In the genomic region with DNA sequence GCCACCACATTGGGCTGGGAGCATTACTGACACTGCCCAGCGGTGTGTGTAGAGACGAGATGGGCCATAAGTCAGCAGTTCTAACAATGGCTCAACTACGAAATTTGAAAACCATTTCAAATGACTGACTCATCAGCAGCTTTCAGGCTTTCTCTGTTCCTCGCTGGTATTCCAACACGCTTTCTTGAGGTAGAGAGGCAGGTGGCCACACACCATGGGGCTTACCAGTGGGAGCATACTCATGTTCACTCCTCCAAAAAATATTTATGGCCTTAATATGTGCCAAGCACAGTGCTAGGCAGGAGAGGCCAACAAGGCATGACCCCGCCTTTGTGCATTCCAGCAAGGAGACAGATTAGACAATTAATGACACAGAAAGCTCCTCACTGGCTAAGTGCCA, we compare ENCODE assay signal across 28 cellular contexts. TPM values are rescaled to one million over a fixed set of nuclear protein-coding genes. Genes with fewer than 3 reads are reported as not detected.
A peak's percentile ranks its signal among the peaks of the same experiment; 100 is the strongest.
DNase-seq lines count a peak whose midpoint lies in the region; ATAC-seq and TF ChIP-seq lines count a peak whose summit lies in the region.
"Had no signal": no experiment of that assay in that cellular context is flagged by ENCODE, and none has a peak within 500 bp of the region (broad histone marks: within the 10 kb centered on the region; RNA-seq: fewer than 3 reads in every experiment).

No MANE protein-coding gene starts in this region.

- no TSS peak for BruUV-seq in Caco-2 (replicated peaks; lab: Mats Ljungman, UMichigan)

- H3K23ac ChIP-seq in mesenchymal stem cell (ENCODE audit: low read length in 2 of 2): no peak overlapping the region

- H2BK15ac ChIP-seq in mesenchymal stem cell (ENCODE audit: low read depth, poor library complexity, severe bottlenecking): no peak overlapping the region

- H2BK12ac ChIP-seq in mesenchymal stem cell (ENCODE audit: low read length in 2 of 2): peak overlapping the region; percentile 7 to 22

- intact Hi-C loops in Caco-2 (cut with micrococcal nuclease; ENCODE audit: unreplicated experiment): loop anchor here (10.0 kb wide), 1 partner anchor 132 kb away; no protein-coding TSS in a partner anchor

- H3K9me3 ChIP-seq in BLaER1 (no peaks in the 10 kb centered on the region), Loucy (ENCODE audit: insufficient read depth, low read depth, low read length) (no peaks in the 10 kb centered on the region), mesenchymal stem cell (ENCODE audit: control insufficient read depth, low read length) (no peaks in the 10 kb centered on the region), Caco-2 (no peaks in the 10 kb centered on the region)
- H3K9me3 ChIP-seq: uterus had no signal

- H3K18ac ChIP-seq in mesenchymal stem cell (ENCODE audit: low read depth in 1 of 2, low read length in 2 of 2): no peak overlapping the region

- H3K4me2 ChIP-seq in BLaER1 (peak overlapping the region; percentile 75), Loucy (ENCODE audit: low read depth, low read length, poor library complexity, severe bottlenecking) (peak overlapping the region; percentile 80), mesenchymal stem cell (ENCODE audit: low read length, poor library complexity, severe bottlenecking) (no peak overlapping the region)

- no peak overlapping the region for H2AK5ac ChIP-seq in mesenchymal stem cell (ENCODE audit: low read length, severe bottlenecking)

- 84% methylated on average over 6 of the region's 6 CpGs for WGBS in mesenchymal stem cell

- ATAC-seq in activated T-cell treated with anti-CD3 and anti-CD28 coated beads, Interleukin-2, amount 50 U/mL, for 72 hours (replicated peaks in 1 of 2): no peak
- no peak for ATAC-seq in GM21825 (IDR thresholded peaks at IDR 0.05; ENCODE audit: unreplicated experiment)
- ATAC-seq: activated naive CD8-positive, alpha-beta T cell treated with anti-CD3 and anti-CD28 coated beads, Interleukin-2, amount 50 U/mL, for 24 hours; HCT116; HepG2; right cardiac atrium had no signal

- DNase-seq in astrocyte of the spinal cord (ENCODE audit: low read depth, low spot score) (peak; percentile 36), mesenchymal stem cell (no peak), Caco-2 (no peak)
- DNase-seq in activated T-cell treated with anti-CD3 and anti-CD28 coated beads, Interleukin-2, amount 50 U/mL, for 72 hours: no peak
- DNase-seq in effector CD8-positive, alpha-beta T cell (lab: John Stamatoyannopoulos, UW): no peak
- DNase-seq: activated CD4-positive, alpha-beta T cell treated with anti-CD3 and anti-CD28 coated beads, Interleukin-2, amount 50 U/mL, for 1 hour; activated CD4-positive, CD25-positive, alpha-beta regulatory T cell; activated gamma-delta T cell; activated naive CD8-positive, alpha-beta T cell treated with anti-CD3 and anti-CD28 coated beads, Interleukin-2, amount 50 U/mL, for 24 hours; activated T-cell treated with anti-CD3 and anti-CD28 coated beads, Interleukin-2, amount 50 U/mL, for 1 hour; CD4-positive, alpha-beta memory T cell; DMS 273 treated with DMSO at 0.1 percent for 48 hours; EL; hypothalamus; NCI-H1436 treated with DMSO at 0.1 percent for 48 hours; NCI-H446; NCI-H774; right cardiac atrium; stimulated activated CD4-positive, alpha-beta T cell treated with anti-CD3 and anti-CD28 coated beads, Interleukin-1b, Interleukin-23, amount 100 ng/mL, for 48 hours; uterus had no signal

- no peaks in the 10 kb centered on the region for H3K79me2 ChIP-seq in Loucy (ENCODE audit: insufficient read depth, low read length)
- H3K79me2 ChIP-seq: parathyroid adenoma had no signal

- no peak overlapping the region for H3K4ac ChIP-seq in mesenchymal stem cell (ENCODE audit: low read depth in 1 of 2, low read length in 2 of 2)

- H3K4me3 Mint-ChIP-seq in Caco-2 (ENCODE audit: unreplicated experiment): no peak overlapping the region
- no peak overlapping the region for H3K4me3 Mint-ChIP-seq in activated T-cell treated with anti-CD3 and anti-CD28 coated beads, Interleukin-2, amount 50 U/mL, for 72 hours
- H3K4me3 Mint-ChIP-seq: activated naive CD8-positive, alpha-beta T cell treated with anti-CD3 and anti-CD28 coated beads, Interleukin-2, amount 50 U/mL, for 24 hours; brain; CD4-positive, alpha-beta memory T cell; stimulated activated naive CD8-positive, alpha-beta T cell treated with anti-CD3 and anti-CD28 coated beads, Interleukin-15, Interleukin-2, amounts not matched to agents 100 ng/mL and 50 ng/mL, for 24 hours had no signal

- H4K8ac ChIP-seq in mesenchymal stem cell (ENCODE audit: low read length): no peak overlapping the region

- no peaks in the 10 kb centered on the region for H3K9me3 Mint-ChIP-seq in Caco-2 (ENCODE audit: unreplicated experiment)
- H3K9me3 Mint-ChIP-seq in activated T-cell treated with anti-CD3 and anti-CD28 coated beads, Interleukin-2, amount 50 U/mL, for 72 hours: no peaks in the 10 kb centered on the region
- H3K9me3 Mint-ChIP-seq: activated naive CD8-positive, alpha-beta T cell treated with anti-CD3 and anti-CD28 coated beads, Interleukin-2, amount 50 U/mL, for 24 hours; brain; CD4-positive, alpha-beta memory T cell; stimulated activated naive CD8-positive, alpha-beta T cell treated with anti-CD3 and anti-CD28 coated beads, Interleukin-15, Interleukin-2, amounts not matched to agents 100 ng/mL and 50 ng/mL, for 24 hours had no signal

- no peak overlapping the region for H3K14ac ChIP-seq in mesenchymal stem cell (ENCODE audit: low read length in 2 of 2)

- no peaks in the 10 kb centered on the region for H3K27me3 Mint-ChIP-seq in Caco-2 (ENCODE audit: insufficient read depth, unreplicated experiment)
- no peaks in the 10 kb centered on the region for H3K27me3 Mint-ChIP-seq in activated T-cell treated with anti-CD3 and anti-CD28 coated beads, Interleukin-2, amount 50 U/mL, for 72 hours (ENCODE audit: low read depth)
- H3K27me3 Mint-ChIP-seq: activated naive CD8-positive, alpha-beta T cell treated with anti-CD3 and anti-CD28 coated beads, Interleukin-2, amount 50 U/mL, for 24 hours; brain; CD4-positive, alpha-beta memory T cell; stimulated activated naive CD8-positive, alpha-beta T cell treated with anti-CD3 and anti-CD28 coated beads, Interleukin-15, Interleukin-2, amounts not matched to agents 100 ng/mL and 50 ng/mL, for 24 hours had no signal

- H2AFZ ChIP-seq in Loucy (ENCODE audit: low read length) (no peak overlapping the region), mesenchymal stem cell (ENCODE audit: low read depth, low read length) (no peak overlapping the region)
- H2AFZ ChIP-seq: parathyroid adenoma had no signal

- H4K91ac ChIP-seq in mesenchymal stem cell (ENCODE audit: low read length): no peak overlapping the region

- in situ Hi-C loops in astrocyte of the spinal cord (cut with HindIII; ENCODE audit: low sequenced_read_pairs): no loop called here

- POLR2A ChIA-PET in Caco-2 (lab: Charles Lee): no interaction called here

- no peaks in the 10 kb centered on the region for H3F3A ChIP-seq in Loucy (ENCODE audit: low read depth)

- H3K36me3 ChIP-seq in BLaER1 (peaks cover 52% of the 10 kb centered on the region), Loucy (ENCODE audit: insufficient read depth, low read length) (no peaks in the 10 kb centered on the region; the same call in 1 of the 2 replicates), mesenchymal stem cell (ENCODE audit: control insufficient read depth in 1 of 2, insufficient read depth in 2 of 2, low read depth in 1 of 2, low read length in 2 of 2) (peaks cover 27 to 32% of the 10 kb centered on the region in 2 experiments), Caco-2 (ENCODE audit: control insufficient read depth, insufficient read depth, low read length) (no peaks in the 10 kb centered on the region; the same call in 1 of the 2 replicates)
- H3K36me3 ChIP-seq: uterus had no signal

- CTCF ChIA-PET in Caco-2 (lab: Charles Lee): no interaction called here

- TF ChIP-seq CTCF in Loucy (conservative IDR thresholded peaks at IDR 0.05; ENCODE audit: low read length): no peak
- no peak for TF ChIP-seq CTCF in astrocyte of the spinal cord (IDR thresholded peaks at IDR 0.05; ENCODE audit: low read depth, low read length)
- no peak for TF ChIP-seq CTCF in Caco-2 (IDR thresholded peaks at IDR 0.05; ENCODE audit: insufficient read depth in 1 of 2, low read depth in 1 of 2, low read length in 1 of 2, severe bottlenecking in 1 of 2, unreplicated experiment in 1 of 2)

- H3K4me3 ChIP-seq in BLaER1: no peak overlapping the region
- H3K4me3 ChIP-seq in Loucy (ENCODE audit: low read length, poor library complexity, severe bottlenecking): no peak overlapping the region
- no peak overlapping the region for H3K4me3 ChIP-seq in astrocyte of the spinal cord (ENCODE audit: low read depth, low read length)
- H3K4me3 ChIP-seq in mesenchymal stem cell (ENCODE audit: insufficient read depth in 1 of 2, low read depth in 1 of 2, low read length in 2 of 2): no peak overlapping the region
- no peak overlapping the region for H3K4me3 ChIP-seq in Caco-2 (ENCODE audit: low read depth, low read length)
- H3K4me3 ChIP-seq: uterus had no signal

- H3K9me2 ChIP-seq in Loucy (replicated peaks; ENCODE audit: low read depth, low read length): no peaks in the 10 kb centered on the region

- peaks cover 4% of the 10 kb centered on the region for H3K79me1 ChIP-seq in mesenchymal stem cell (replicated peaks; ENCODE audit: low read length, poor library complexity, severe bottlenecking)

- H2BK120ac ChIP-seq in mesenchymal stem cell (ENCODE audit: low read depth, low read length): no peak overlapping the region

- peaks cover 31% of the 10 kb centered on the region for H3K36me3 Mint-ChIP-seq in Caco-2 (ENCODE audit: insufficient read depth, unreplicated experiment)
- peaks cover 0 to 1% of the 10 kb centered on the region in 2 donors for H3K36me3 Mint-ChIP-seq in activated T-cell treated with anti-CD3 and anti-CD28 coated beads, Interleukin-2, amount 50 U/mL, for 72 hours (ENCODE audit: insufficient read depth in 2 of 2)

- H3K27ac Mint-ChIP-seq in Caco-2 (ENCODE audit: unreplicated experiment): no peak overlapping the region
- no peak overlapping the region for H3K27ac Mint-ChIP-seq in activated T-cell treated with anti-CD3 and anti-CD28 coated beads, Interleukin-2, amount 50 U/mL, for 72 hours
- H3K27ac Mint-ChIP-seq: activated naive CD8-positive, alpha-beta T cell treated with anti-CD3 and anti-CD28 coated beads, Interleukin-2, amount 50 U/mL, for 24 hours; stimulated activated naive CD8-positive, alpha-beta T cell treated with anti-CD3 and anti-CD28 coated beads, Interleukin-15, Interleukin-2, amounts not matched to agents 100 ng/mL and 50 ng/mL, for 24 hours had no signal

- H3K27me3 ChIP-seq in BLaER1: no peaks in the 10 kb centered on the region
- H3K27me3 ChIP-seq in Loucy (ENCODE audit: insufficient read depth, low read length, poor library complexity, severe bottlenecking): no peaks in the 10 kb centered on the region
- no peaks in the 10 kb centered on the region for H3K27me3 ChIP-seq in mesenchymal stem cell (ENCODE audit: control insufficient read depth in 1 of 2, insufficient read depth in 1 of 2, low read length in 2 of 2)
- no peaks in the 10 kb centered on the region for H3K27me3 ChIP-seq in Caco-2 (replicated peaks; ENCODE audit: control insufficient read depth, insufficient read depth, low read length)
- H3K27me3 ChIP-seq: uterus had no signal

- H3K4me1 ChIP-seq in BLaER1 (peaks cover 60% of the 10 kb centered on the region), Loucy (ENCODE audit: insufficient read depth, low read length, poor library complexity, severe bottlenecking) (peaks cover 38% of the 10 kb centered on the region), mesenchymal stem cell (ENCODE audit: control insufficient read depth, insufficient read depth, low read depth, low read length) (peaks cover 18% of the 10 kb centered on the region), Caco-2 (no peaks in the 10 kb centered on the region)
- H3K4me1 ChIP-seq: parathyroid adenoma had no signal

- H2BK5ac ChIP-seq in mesenchymal stem cell (ENCODE audit: low read depth, low read length, poor library complexity, severe bottlenecking): no peak overlapping the region

- peaks cover 7% of the 10 kb centered on the region for H3K4me1 Mint-ChIP-seq in Caco-2 (ENCODE audit: low read depth, unreplicated experiment)
- H3K4me1 Mint-ChIP-seq in activated T-cell treated with anti-CD3 and anti-CD28 coated beads, Interleukin-2, amount 50 U/mL, for 72 hours (ENCODE audit: low read depth): peaks cover 36% of the 10 kb centered on the region

- H4K20me1 ChIP-seq in BLaER1 (peaks cover 54% of the 10 kb centered on the region), Loucy (ENCODE audit: insufficient read depth, low read length, poor library complexity, severe bottlenecking) (peaks cover 3% of the 10 kb centered on the region)

- H3K9ac ChIP-seq in BLaER1 (peak overlapping the region; percentile 9; the same call in 1 of the 2 replicates), Loucy (ENCODE audit: low read depth, low read length, poor library complexity, severe bottlenecking) (no peak overlapping the region), mesenchymal stem cell (ENCODE audit: low read length) (no peak overlapping the region)
- H3K9ac ChIP-seq: parathyroid adenoma had no signal

- H3K27ac ChIP-seq in BLaER1 (no peak overlapping the region), mesenchymal stem cell (ENCODE audit: low read length, poor library complexity, severe bottlenecking) (no peak overlapping the region)
- H3K27ac ChIP-seq: parathyroid adenoma, uterus had no signal

RNA-seq across cellular contexts. Expression of gene ARFGAP2, which starts 20.3 kb away (rescaled TPM):
- polyA plus RNA-seq in mesenchymal stem cell (2013, experiment 1 of 2): 41.6 TPM
- 39.9 TPM for polyA plus RNA-seq in mesenchymal stem cell (2013, experiment 2 of 2)
- total RNA-seq in Caco-2 (2022): 99.9 and 100.0 TPM in 2 replicates
- total RNA-seq in activated T-cell treated with anti-CD3 and anti-CD28 coated beads, Interleukin-2, amount 50 U/mL, for 72 hours: 10 to 100 TPM; 83.8 to 91.6 TPM

RNA-seq across cellular contexts. Expression of gene PACSIN3, which starts 29.9 kb away (rescaled TPM):
- 13.3 TPM for polyA plus RNA-seq in mesenchymal stem cell (2013, experiment 1 of 2)
- 13.7 TPM for polyA plus RNA-seq in mesenchymal stem cell (2013, experiment 2 of 2)
- total RNA-seq in Caco-2 (2022): 72.8 and 76.7 TPM in 2 replicates
- total RNA-seq in activated T-cell treated with anti-CD3 and anti-CD28 coated beads, Interleukin-2, amount 50 U/mL, for 72 hours: 10 to 100 TPM in 1 of 2 donors, 1 to 10 TPM in 1; 4.6 to 10.2 TPM

RNA-seq across cellular contexts. Expression of gene DDB2, which starts 58.4 kb away (rescaled TPM):
- 32.7 TPM for polyA plus RNA-seq in mesenchymal stem cell (2013, experiment 1 of 2)
- 30.8 TPM for polyA plus RNA-seq in mesenchymal stem cell (2013, experiment 2 of 2)
- total RNA-seq in Caco-2 (2022): 42.2 and 43.7 TPM in 2 replicates
- 100 to 1,000 TPM; 306 to 397 TPM for total RNA-seq in activated T-cell treated with anti-CD3 and anti-CD28 coated beads, Interleukin-2, amount 50 U/mL, for 72 hours
